Comparison of ENCODE assay signal across 23 cellular contexts in genomic region chr9:94149696-94150095, GRCh38.
"Had no signal": no experiment of that assay in that cellular context is flagged by ENCODE, and none has a peak within 500 bp of the region (broad histone marks: within the 10 kb centered on the region; RNA-seq: fewer than 3 reads in every experiment).

No MANE protein-coding gene starts in this region.

- DNase-seq: activated CD4-positive, alpha-beta T cell treated with anti-CD3 and anti-CD28 coated beads for 36 hours; activated CD4-positive, alpha-beta T cell treated with anti-CD3 and anti-CD28 coated beads, Interleukin-2, amount 50 U/mL, for 4 hours; activated effector memory CD4-positive, alpha-beta T cell treated with Interleukin-2 at 50 U/mL for 16 hours; activated naive CD4-positive, alpha-beta T cell treated with anti-CD3 and anti-CD28 coated beads for 36 hours; activated naive CD8-positive, alpha-beta T cell treated with anti-CD3 and anti-CD28 coated beads, Interleukin-2, amount 50 U/mL, for 24 hours; activated T-cell treated with anti-CD3 and anti-CD28 coated beads, Interleukin-2, amount 50 U/mL, for 48 hours; effector CD4-positive, alpha-beta T cell; erythroblast; foreskin keratinocyte; immature natural killer cell; midbrain; stimulated activated CD4-positive, alpha-beta T cell treated with anti-CD3 and anti-CD28 coated beads, Interleukin-2, amount 100 ng/mL, for 48 hours; stimulated activated CD8-positive, alpha-beta memory T cell treated with anti-CD3 and anti-CD28 coated beads, Interleukin-4, amount 100 ng/mL, for 48 hours; stimulated activated naive CD4-positive, alpha-beta T cell; T1000; testis; trophoblast cell had no signal

- H3K36me3 ChIP-seq: cardiac muscle cell had no signal

- H3K9me3 Mint-ChIP-seq: activated naive CD8-positive, alpha-beta T cell treated with anti-CD3 and anti-CD28 coated beads, Interleukin-2, amount 50 U/mL, for 24 hours; dendritic cell treated with granulocyte-macrophage colony-stimulating factor and Interleukin-4, amounts not matched to agents 40 ng/mL and 50 ng/mL, for 4 days; immature natural killer cell had no signal

- H3K27me3 ChIP-seq: cardiac muscle cell, foreskin keratinocyte, testis had no signal

- ATAC-seq: activated CD4-positive, alpha-beta T cell treated with anti-CD3 and anti-CD28 coated beads for 36 hours; activated naive CD8-positive, alpha-beta T cell treated with anti-CD3 and anti-CD28 coated beads, Interleukin-2, amount 50 U/mL, for 24 hours; foreskin keratinocyte; left lobe of liver had no signal

- H3K27ac ChIP-seq: cardiac muscle cell, foreskin keratinocyte, testis had no signal

- H3K27ac Mint-ChIP-seq: activated CD4-positive, alpha-beta T cell treated with anti-CD3 and anti-CD28 coated beads for 36 hours; activated naive CD4-positive, alpha-beta T cell treated with anti-CD3 and anti-CD28 coated beads for 36 hours; activated naive CD8-positive, alpha-beta T cell treated with anti-CD3 and anti-CD28 coated beads, Interleukin-2, amount 50 U/mL, for 24 hours; dendritic cell treated with granulocyte-macrophage colony-stimulating factor and Interleukin-4, amounts not matched to agents 40 ng/mL and 50 ng/mL, for 4 days; immature natural killer cell; T-helper 1 cell treated with Interleukin-12 subunit alpha and Interleukin-12 subunit beta and Interleukin-4 antibody, amounts not matched to agents 30 μg/mL and 1 μg/mL, for 36 hours; WTC11 had no signal

- H3K4me3 Mint-ChIP-seq: activated CD4-positive, alpha-beta T cell treated with anti-CD3 and anti-CD28 coated beads for 36 hours; activated naive CD4-positive, alpha-beta T cell treated with anti-CD3 and anti-CD28 coated beads for 36 hours; activated naive CD8-positive, alpha-beta T cell treated with anti-CD3 and anti-CD28 coated beads, Interleukin-2, amount 50 U/mL, for 24 hours; dendritic cell treated with granulocyte-macrophage colony-stimulating factor and Interleukin-4, amounts not matched to agents 40 ng/mL and 50 ng/mL, for 4 days; immature natural killer cell; T-helper 1 cell treated with Interleukin-12 subunit alpha and Interleukin-12 subunit beta and Interleukin-4 antibody, amounts not matched to agents 30 μg/mL and 1 μg/mL, for 36 hours; WTC11 had no signal

- H3K4me1 ChIP-seq: foreskin keratinocyte, testis had no signal

- H3K27me3 Mint-ChIP-seq: activated CD4-positive, alpha-beta T cell treated with anti-CD3 and anti-CD28 coated beads for 36 hours; activated naive CD8-positive, alpha-beta T cell treated with anti-CD3 and anti-CD28 coated beads, Interleukin-2, amount 50 U/mL, for 24 hours; dendritic cell treated with granulocyte-macrophage colony-stimulating factor and Interleukin-4, amounts not matched to agents 40 ng/mL and 50 ng/mL, for 4 days had no signal

- H3K4me3 ChIP-seq: cardiac muscle cell, lung, testis had no signal

- H3K9me3 ChIP-seq: testis had no signal
